ENCODE assay signal across 19 cellular contexts in the genomic region with DNA sequence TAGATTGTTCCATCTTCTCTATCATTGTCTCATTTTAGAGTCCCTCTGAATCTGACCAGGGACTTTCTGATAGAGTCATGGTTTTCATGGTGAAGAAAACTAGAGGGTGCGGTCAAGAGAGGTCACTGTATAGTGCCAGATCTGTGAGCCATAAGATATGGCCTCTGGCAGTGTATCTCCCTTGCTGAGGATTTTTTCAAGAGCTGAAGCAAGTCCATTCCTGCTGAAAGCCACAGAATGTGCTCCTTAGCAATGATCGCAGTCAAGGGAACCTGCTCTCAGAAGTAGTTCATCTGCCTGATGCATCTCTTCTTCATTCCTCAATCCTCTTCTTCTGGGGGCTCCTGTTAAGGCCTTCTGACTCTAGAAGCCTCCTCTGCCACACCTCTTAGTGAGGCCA.
DNase-seq lines count a peak whose midpoint lies in the region; ATAC-seq and TF ChIP-seq lines count a peak whose summit lies in the region.
"Had no signal": no experiment of that assay in that cellular context is flagged by ENCODE, and none has a peak within 500 bp of the region (broad histone marks: within the 10 kb centered on the region; RNA-seq: fewer than 3 reads in every experiment).

No MANE protein-coding gene starts in this region.

- H3K4me1 ChIP-seq in breast epithelium: no peaks in the 10 kb centered on the region
- H3K4me1 ChIP-seq in mammary epithelial cell (ENCODE audit: insufficient read depth, low read length): peaks cover 15% of the 10 kb centered on the region
- H3K4me1 ChIP-seq in foreskin keratinocyte: no peaks in the 10 kb centered on the region
- H3K4me1 ChIP-seq: BLaER1 had no signal

- WGBS in mammary epithelial cell (ENCODE audit: low coverage, missing lambda C conversion rate): 13% methylated on average over 2 of the region's 2 CpGs

- no peaks in the 10 kb centered on the region for H3K79me2 ChIP-seq in mammary epithelial cell (ENCODE audit: insufficient read depth, low read length)

- H3K36me3 ChIP-seq in breast epithelium: no peaks in the 10 kb centered on the region
- H3K36me3 ChIP-seq in mammary epithelial cell (ENCODE audit: insufficient read depth, low read length): no peaks in the 10 kb centered on the region
- H3K36me3 ChIP-seq: BLaER1 had no signal

- TF ChIP-seq POLR2A in breast epithelium (IDR thresholded peaks at IDR 0.05): no peak

- intact Hi-C loops in MCF 10A (cut with micrococcal nuclease): no loop called here
- intact Hi-C loops in breast epithelium (cut with DNase I; ENCODE audit: low total_unique reads): no loop called here
- intact Hi-C loops in mammary epithelial cell (cut with micrococcal nuclease): loop anchor here (1.0 kb wide), 1 partner anchor 102 kb away; no protein-coding TSS in a partner anchor
- intact Hi-C loops in posterior cingulate gyrus (cut with DNase I): no loop called here

- no peak overlapping the region for H3K27ac ChIP-seq in breast epithelium
- no peak overlapping the region for H3K27ac ChIP-seq in mammary epithelial cell (ENCODE audit: insufficient read depth, low read depth, low read length)
- no peak overlapping the region for H3K27ac ChIP-seq in foreskin keratinocyte
- H3K27ac ChIP-seq: 22Rv1, BLaER1, C4-2B, GM23248 had no signal

- dilution Hi-C loops in mammary epithelial cell (cut with HindIII; ENCODE audit: low sequenced_read_pairs): no loop called here

- in situ Hi-C loops in mammary epithelial cell (cut with MboI; ENCODE audit: low sequenced_read_pairs in 2 of 2): no loop called here

- peaks cover 9% of the 10 kb centered on the region for H3K4me1 Mint-ChIP-seq in MCF 10A (ENCODE audit: insufficient read depth, unreplicated experiment)
- H3K4me1 Mint-ChIP-seq: B cell; CD4-positive, CD25-positive, alpha-beta regulatory T cell; CD8-positive, alpha-beta memory T cell; H9 had no signal

- H3K4me3 Mint-ChIP-seq in MCF 10A (ENCODE audit: unreplicated experiment): no peak overlapping the region
- H3K4me3 Mint-ChIP-seq: B cell; CD4-positive, CD25-positive, alpha-beta regulatory T cell; CD8-positive, alpha-beta memory T cell; H9 had no signal

- H2AFZ ChIP-seq in mammary epithelial cell (ENCODE audit: low read depth, low read length): no peak overlapping the region
- H2AFZ ChIP-seq: GM23248 had no signal

- no peak overlapping the region for H3K9ac ChIP-seq in mammary epithelial cell (ENCODE audit: insufficient read depth, low read length)
- H3K9ac ChIP-seq: BLaER1, GM23248 had no signal

- peak overlapping the region; percentile 26 for H3K4me2 ChIP-seq in mammary epithelial cell (ENCODE audit: insufficient read depth, low read depth, low read length)
- H3K4me2 ChIP-seq: BLaER1 had no signal

- DNase-seq in MCF 10A (ENCODE audit: unreplicated experiment) (peak; percentile 28), breast epithelium (ENCODE audit: low spot score in 2 of 2) (no peak), mammary epithelial cell (peak; percentile 90), foreskin keratinocyte (peak; percentile 68 to 87), posterior cingulate gyrus (no peak), middle frontal gyrus (ENCODE audit: extremely low spot score, low spot score) (no peak), GM03348 (ENCODE audit: low spot score) (no peak)
- DNase-seq: CD4-positive, CD25-positive, alpha-beta regulatory T cell; CD8-positive, alpha-beta memory T cell; DMS 273 treated with DMSO at 0.1 percent for 48 hours; DMS79; GF-D8; GM23248; H9 had no signal

- H3K4me3 ChIP-seq in breast epithelium: no peak overlapping the region
- no peak overlapping the region for H3K4me3 ChIP-seq in mammary epithelial cell (replicated peaks in 1 of 3; ENCODE audit: insufficient read depth in 1 of 3, low read depth in 2 of 3, low read length in 3 of 3)
- H3K4me3 ChIP-seq: BLaER1, GM23248 had no signal

- CTCF ChIA-PET in MCF 10A (lab: Yijun Ruan, JAX) (interaction anchor here (0.5 to 0.6 kb wide), 2 partner anchors 213 to 242 kb away, joined by 3 read pairs; no protein-coding TSS in a partner anchor), mammary epithelial cell (lab: Charles Lee; ENCODE audit: low non-redundant PET) (interaction anchor here (0.6 to 0.8 kb wide), 2 partner anchors 17 to 43 kb away, joined by 5 to 6 read pairs; no protein-coding TSS in a partner anchor)

- H3K27ac Mint-ChIP-seq in MCF 10A (ENCODE audit: low read depth, unreplicated experiment): no peak overlapping the region
- H3K27ac Mint-ChIP-seq: B cell; CD4-positive, CD25-positive, alpha-beta regulatory T cell; CD8-positive, alpha-beta memory T cell; H9 had no signal

- POLR2A ChIA-PET in MCF 10A (lab: Yijun Ruan, JAX): interaction anchor here (1.1 kb wide), 1 partner anchor 19 kb away, joined by 4 read pairs; no protein-coding TSS in a partner anchor

- no peaks in the 10 kb centered on the region for H3K9me3 Mint-ChIP-seq in MCF 10A (ENCODE audit: unreplicated experiment)
- H3K9me3 Mint-ChIP-seq: H9 had no signal

- peak; percentile 82 for ATAC-seq in foreskin keratinocyte
- ATAC-seq: HCT116 had no signal

- H3K36me3 Mint-ChIP-seq in MCF 10A (ENCODE audit: insufficient read depth, unreplicated experiment): no peaks in the 10 kb centered on the region
- H3K36me3 Mint-ChIP-seq: CD4-positive, CD25-positive, alpha-beta regulatory T cell; CD8-positive, alpha-beta memory T cell had no signal

- no TSS peak for BruUV-seq in MCF 10A (replicated peaks; lab: Mats Ljungman, UMichigan)
- no TSS peak for BruUV-seq in mammary epithelial cell (replicated peaks; lab: Mats Ljungman, UMichigan)

- H3K9me3 ChIP-seq in breast epithelium: no peaks in the 10 kb centered on the region
- no peaks in the 10 kb centered on the region for H3K9me3 ChIP-seq in mammary epithelial cell (replicated peaks; ENCODE audit: insufficient read depth, low read length)
- H3K9me3 ChIP-seq: BLaER1 had no signal

- H4K20me1 ChIP-seq in mammary epithelial cell (ENCODE audit: insufficient read depth, low read length): no peaks in the 10 kb centered on the region
- H4K20me1 ChIP-seq: BLaER1 had no signal

- H3K27me3 Mint-ChIP-seq in MCF 10A (ENCODE audit: insufficient read depth, unreplicated experiment): no peaks in the 10 kb centered on the region
- H3K27me3 Mint-ChIP-seq: B cell; CD4-positive, CD25-positive, alpha-beta regulatory T cell had no signal

- no peak for TF ChIP-seq CTCF in MCF 10A (IDR thresholded peaks at IDR 0.05; ENCODE audit: unreplicated experiment)
- no peak for TF ChIP-seq CTCF in breast epithelium (IDR thresholded peaks at IDR 0.05)
- no peak for TF ChIP-seq CTCF in mammary epithelial cell (conservative IDR thresholded peaks at IDR 0.05 in 1 of 2, IDR thresholded peaks at IDR 0.05 in 1 of 2; ENCODE audit: extremely low read depth in 1 of 2, insufficient read depth in 1 of 2, low read depth in 1 of 2, low read length in 2 of 2)
- TF ChIP-seq CTCF in foreskin keratinocyte (conservative IDR thresholded peaks at IDR 0.05): peak; percentile 8

- H3K27me3 ChIP-seq in breast epithelium (no peaks in the 10 kb centered on the region), mammary epithelial cell (ENCODE audit: insufficient read depth, low read length) (no peaks in the 10 kb centered on the region), foreskin keratinocyte (no peaks in the 10 kb centered on the region)
- H3K27me3 ChIP-seq: BLaER1 had no signal

Comparison
In these comparisons a context has a peak if more than half of its experiments do, and no peak if none do; other contexts are left out.
1. DNase-seq: peak in MCF 10A (single experiment), mammary epithelial cell (single experiment) and foreskin keratinocyte (2 of 2); none in breast epithelium (0 of 2), posterior cingulate gyrus (0 of 10), middle frontal gyrus (single experiment) and GM03348 (single experiment).